8 cellular contexts compared by ENCODE assay signal in genomic region chr16:66924527-66925321, GRCh38. TPM values are rescaled to one million over a fixed set of nuclear protein-coding genes. Genes with fewer than 3 reads are reported as not detected.
DNase-seq lines count a peak whose midpoint lies in the region; ATAC-seq and TF ChIP-seq lines count a peak whose summit lies in the region.

No MANE protein-coding gene starts in this region.

- intact Hi-C loops in naive thymus-derived CD4-positive, alpha-beta T cell (cut with micrococcal nuclease), result loop anchor here in 1 of 2 donors (1.0 to 5.0 kb wide), 2 partner anchors 29 to 92 kb away; partner anchors contain the start of gene NAE1
- intact Hi-C loops in vagina (cut with DNase I), result loop anchor here (5.0 kb wide), 1 partner anchor 32 kb away; no protein-coding TSS in a partner anchor

- H3K36me3 ChIP-seq in endodermal cell (ENCODE audit: control insufficient read depth, insufficient read depth, low read length) (no peaks in the 10 kb centered on the region), vagina (no peaks in the 10 kb centered on the region)
- H3K36me3 ChIP-seq in naive thymus-derived CD4-positive, alpha-beta T cell (ENCODE audit: control insufficient read depth in 2 of 3, insufficient read depth in 3 of 3, low read length in 3 of 3), result no peaks in the 10 kb centered on the region

- H3K9ac ChIP-seq in endodermal cell (ENCODE audit: extremely low read depth, low read length, poor library complexity, severe bottlenecking), result no peak overlapping the region

- peak overlapping the region; percentile 43 for H3K4me3 Mint-ChIP-seq in endodermal cell
- H3K4me3 Mint-ChIP-seq in naive thymus-derived CD4-positive, alpha-beta T cell, result peak overlapping the region in 8 of 10 donors; percentile 33 to 74 (median 64)

- peaks cover 72% of the 10 kb centered on the region for H3K27me3 Mint-ChIP-seq in endodermal cell (ENCODE audit: insufficient read depth)
- peaks cover 18 to 43% (median 22%) of the 10 kb centered on the region in 5 donors for H3K27me3 Mint-ChIP-seq in naive thymus-derived CD4-positive, alpha-beta T cell

- no peak overlapping the region for H3K27ac Mint-ChIP-seq in endodermal cell
- H3K27ac Mint-ChIP-seq in naive thymus-derived CD4-positive, alpha-beta T cell, result no peak overlapping the region

- H3K9me3 ChIP-seq in endodermal cell (ENCODE audit: control insufficient read depth, low read length) (no peaks in the 10 kb centered on the region), vagina (no peaks in the 10 kb centered on the region)
- no peaks in the 10 kb centered on the region for H3K9me3 ChIP-seq in naive thymus-derived CD4-positive, alpha-beta T cell (ENCODE audit: control insufficient read depth in 2 of 3, low read length in 3 of 3)

- POLR2A ChIA-PET in naive thymus-derived CD4-positive, alpha-beta T cell (lab: Charles Lee), result no interaction called here

- CTCF ChIA-PET in naive thymus-derived CD4-positive, alpha-beta T cell (lab: Charles Lee), result no interaction called here

- H3K4me1 Mint-ChIP-seq in endodermal cell, result no peaks in the 10 kb centered on the region
- peaks cover 0 to 24% (median 5%) of the 10 kb centered on the region in 7 donors for H3K4me1 Mint-ChIP-seq in naive thymus-derived CD4-positive, alpha-beta T cell

- WGBS in endodermal cell (ENCODE audit: insufficient coverage in 1 of 2, insufficient read length in 1 of 2), 2 experiments, result 4 to 7% methylated on average over 30 to 70 of the region's 72 CpGs

- no peak overlapping the region for H3K27ac ChIP-seq in endodermal cell (ENCODE audit: low read depth, low read length)
- no peak overlapping the region for H3K27ac ChIP-seq in naive thymus-derived CD4-positive, alpha-beta T cell (ENCODE audit: low read depth, low read length)
- H3K27ac ChIP-seq in vagina, result peak overlapping the region; percentile 81

- no peaks in the 10 kb centered on the region for H3K36me3 Mint-ChIP-seq in endodermal cell (ENCODE audit: low read depth)
- peaks cover 0 to 3% (median 0%) of the 10 kb centered on the region in 5 donors for H3K36me3 Mint-ChIP-seq in naive thymus-derived CD4-positive, alpha-beta T cell

- peaks cover 66% of the 10 kb centered on the region for H3K27me3 ChIP-seq in endodermal cell (ENCODE audit: control insufficient read depth, insufficient read depth, low read length, poor library complexity, severe bottlenecking)
- H3K27me3 ChIP-seq in naive thymus-derived CD4-positive, alpha-beta T cell (ENCODE audit: control insufficient read depth in 2 of 2, insufficient read depth in 2 of 2, low read length in 2 of 2), result peaks cover 0 to 13% of the 10 kb centered on the region in 2 donors
- no peaks in the 10 kb centered on the region for H3K27me3 ChIP-seq in vagina

- H3K4me3 ChIP-seq in endodermal cell (ENCODE audit: low read length) (no peak overlapping the region), vagina (peak overlapping the region; percentile 56 to 61)
- no peak overlapping the region for H3K4me3 ChIP-seq in naive thymus-derived CD4-positive, alpha-beta T cell (ENCODE audit: low read length)

- ATAC-seq in GM21723 (IDR thresholded peaks at IDR 0.05; ENCODE audit: unreplicated experiment) (peak; percentile 50), HG03571 (IDR thresholded peaks at IDR 0.05; ENCODE audit: unreplicated experiment) (no peak), HG02870 (IDR thresholded peaks at IDR 0.05; ENCODE audit: unreplicated experiment) (no peak)
- peak; percentile 79 for ATAC-seq in naive thymus-derived CD4-positive, alpha-beta T cell

- no peaks in the 10 kb centered on the region for H3K4me1 ChIP-seq in endodermal cell (ENCODE audit: control insufficient read depth, insufficient read depth, low read length)
- no peaks in the 10 kb centered on the region for H3K4me1 ChIP-seq in naive thymus-derived CD4-positive, alpha-beta T cell (ENCODE audit: control insufficient read depth in 2 of 2, insufficient read depth in 2 of 2, low read length in 2 of 2)
- H3K4me1 ChIP-seq in vagina, result peaks cover 5% of the 10 kb centered on the region

- no peak for TF ChIP-seq POLR2A in vagina (IDR thresholded peaks at IDR 0.05)

- TF ChIP-seq CTCF in endodermal cell (conservative IDR thresholded peaks at IDR 0.05), result peak; percentile 79
- TF ChIP-seq CTCF in vagina (IDR thresholded peaks at IDR 0.05), result no peak

- DNase-seq in AG08396 (ENCODE audit: low spot score) (peak; percentile 80), endodermal cell (peak; percentile 90), vagina (ENCODE audit: extremely low spot score in 2 of 2) (no peak)
- peak; percentile 62 for DNase-seq in activated CD4-positive, CD25-positive, alpha-beta regulatory T cell treated with anti-CD3 and anti-CD28 coated beads, Interleukin-2, amount 50 U/mL, for 72 hours
- peak in 5 of 9 donors; percentile 18 to 71 (median 34) for DNase-seq in naive thymus-derived CD4-positive, alpha-beta T cell

- no peaks in the 10 kb centered on the region for H3K9me3 Mint-ChIP-seq in endodermal cell
- H3K9me3 Mint-ChIP-seq in naive thymus-derived CD4-positive, alpha-beta T cell, result no peaks in the 10 kb centered on the region

RNA-seq across cellular contexts. Expression of gene RRAD, which starts 0.6 kb away (rescaled TPM):
- total RNA-seq in endodermal cell (under 1 TPM in 1 of 2 donors, not detected in 1; 0.55 TPM), vagina (49.1 TPM)
- polyA plus RNA-seq in endodermal cell (2013, experiment 1 of 2), result 0.53 TPM
- 0.46 TPM for polyA plus RNA-seq in endodermal cell (2013, experiment 2 of 2)
- total RNA-seq in naive thymus-derived CD4-positive, alpha-beta T cell, result 1 to 10 TPM in 1 of 5 experiments, under 1 TPM in 4; 0.24 to 1.6 (median 0.88) TPM
- not detected for polyA plus RNA-seq in naive thymus-derived CD4-positive, alpha-beta T cell

RNA-seq across cellular contexts. Expression of gene CDH16, which starts 6.0 kb away (rescaled TPM):
- total RNA-seq in endodermal cell (not detected), vagina (0.25 TPM)
- polyA plus RNA-seq in endodermal cell (2013, experiment 1 of 2), result not detected
- not detected for polyA plus RNA-seq in endodermal cell (2013, experiment 2 of 2)
- not detected for total RNA-seq in naive thymus-derived CD4-positive, alpha-beta T cell
- not detected for polyA plus RNA-seq in naive thymus-derived CD4-positive, alpha-beta T cell

RNA-seq across cellular contexts. Expression of gene CIAO2B, which starts 9.5 kb away (rescaled TPM):
- total RNA-seq in endodermal cell (10 to 100 TPM; 70.2 to 87.7 TPM), vagina (105 TPM)
- 99.2 TPM for polyA plus RNA-seq in endodermal cell (2013, experiment 1 of 2)
- polyA plus RNA-seq in endodermal cell (2013, experiment 2 of 2), result 88.5 TPM
- 100 to 1,000 TPM in 1 of 5 experiments, 10 to 100 TPM in 4; 47.0 to 116 (median 58.5) TPM for total RNA-seq in naive thymus-derived CD4-positive, alpha-beta T cell
- polyA plus RNA-seq in naive thymus-derived CD4-positive, alpha-beta T cell, result 10 to 100 TPM; 89.0 to 93.4 TPM

RNA-seq across cellular contexts. Expression of gene CES2, which starts 10.6 kb away (rescaled TPM):
- 10 to 100 TPM; 28.7 to 36.8 TPM for total RNA-seq in endodermal cell
- polyA plus RNA-seq in endodermal cell (2013, experiment 1 of 2), result 24.1 TPM
- 20.5 TPM for polyA plus RNA-seq in endodermal cell (2013, experiment 2 of 2)
- 10 to 100 TPM; 40.5 to 64.7 (median 55.3) TPM for total RNA-seq in naive thymus-derived CD4-positive, alpha-beta T cell
- polyA plus RNA-seq in naive thymus-derived CD4-positive, alpha-beta T cell, result 10 to 100 TPM; 29.2 to 43.6 TPM
- total RNA-seq in vagina, result 55.7 TPM

RNA-seq across cellular contexts. Expression of gene CES3, which starts 36.3 kb away (rescaled TPM):
- total RNA-seq in endodermal cell (1 to 10 TPM; 2.7 to 3.8 TPM), vagina (0.98 TPM)
- 6.9 TPM for polyA plus RNA-seq in endodermal cell (2013, experiment 1 of 2)
- polyA plus RNA-seq in endodermal cell (2013, experiment 2 of 2), result 3.8 TPM
- total RNA-seq in naive thymus-derived CD4-positive, alpha-beta T cell, result 10 to 100 TPM in 1 of 5 experiments, under 1 TPM in 3, not detected in 1; 0.32 to 11.5 (median 0.77) TPM
- not detected for polyA plus RNA-seq in naive thymus-derived CD4-positive, alpha-beta T cell

Comparison
In these comparisons a context has a peak if more than half of its experiments do, and no peak if none do; other contexts are left out.
1. DNase-seq: peak in AG08396 (single experiment), activated CD4-positive, CD25-positive, alpha-beta regulatory T cell treated with anti-CD3 and anti-CD28 coated beads, Interleukin-2, amount 50 U/mL, for 72 hours (single experiment), endodermal cell (single experiment) and naive thymus-derived CD4-positive, alpha-beta T cell (5 of 9); none in vagina (0 of 2).
2. ATAC-seq: peak in GM21723 (single experiment) and naive thymus-derived CD4-positive, alpha-beta T cell (single experiment); none in HG03571 (single experiment) and HG02870 (single experiment).
3. H3K4me3 ChIP-seq: peak in vagina (2 of 2); none in endodermal cell (single experiment) and naive thymus-derived CD4-positive, alpha-beta T cell (single experiment).
4. RNA of gene RRAD, which starts 0.6 kb away (total RNA-seq): 49.1 TPM in vagina (single experiment); 0.24 to 1.6 TPM in naive thymus-derived CD4-positive, alpha-beta T cell and 0.55 TPM in endodermal cell; every median in the first group is over 10 times any median in the second.